In the genomic region with DNA sequence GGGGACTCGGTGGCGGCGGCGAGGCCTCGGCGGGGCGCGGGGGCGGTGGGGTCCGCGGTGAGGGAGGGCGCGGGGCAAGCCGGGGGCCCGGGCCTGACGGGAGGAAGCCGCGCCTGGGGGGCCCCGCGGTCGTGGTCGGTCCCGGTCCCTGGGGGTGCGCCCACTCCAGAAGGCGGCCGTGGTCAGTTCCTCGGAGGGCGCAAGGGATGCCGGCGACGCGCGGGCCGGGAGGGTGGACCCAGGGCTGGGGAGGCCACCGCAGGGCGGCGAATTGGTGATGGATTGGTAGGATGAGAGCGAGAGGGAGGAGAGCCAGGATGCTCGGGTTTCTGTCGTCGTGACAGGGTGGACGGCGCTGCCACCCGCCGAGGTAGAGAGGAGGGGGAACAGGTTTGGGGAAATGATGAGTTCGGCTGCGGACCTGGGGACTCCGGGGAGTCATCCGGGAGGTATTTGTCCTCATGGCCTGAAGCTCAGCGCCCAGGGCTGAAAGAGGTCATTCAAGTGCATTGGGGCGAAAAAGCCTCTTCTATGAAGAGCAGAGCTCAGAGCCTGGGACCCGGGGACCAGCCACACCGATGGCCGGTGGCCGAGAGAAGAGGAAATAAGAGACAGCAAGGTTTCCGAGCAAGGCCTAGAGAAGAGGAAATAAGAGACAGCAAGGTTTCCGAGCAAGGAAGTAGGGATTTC, we compare ENCODE assay signal across 8 cellular contexts. TPM values are rescaled to one million over a fixed set of nuclear protein-coding genes. Genes with fewer than 3 reads are reported as not detected.
DNase-seq lines count a peak whose midpoint lies in the region; ATAC-seq and TF ChIP-seq lines count a peak whose summit lies in the region.

No MANE protein-coding gene starts in this region.

- no peaks in the 10 kb centered on the region for H3K27me3 ChIP-seq in CD4-positive, alpha-beta T cell (ENCODE audit: control insufficient read depth, insufficient read depth, low read length)
- no peaks in the 10 kb centered on the region for H3K27me3 ChIP-seq in SJSA1 (replicated peaks)

- no peaks in the 10 kb centered on the region for H3K27me3 Mint-ChIP-seq in CD4-positive, alpha-beta T cell
- H3K27me3 Mint-ChIP-seq in progenitor cell of endocrine pancreas, result peaks cover 17% of the 10 kb centered on the region

- TF ChIP-seq CTCF in CD4-positive, alpha-beta T cell (IDR thresholded peaks at IDR 0.05), result no peak
- no peak for TF ChIP-seq CTCF in progenitor cell of endocrine pancreas (IDR thresholded peaks at IDR 0.05; ENCODE audit: unreplicated experiment)

- peak overlapping the region; percentile 90 for H3K4me3 Mint-ChIP-seq in CD4-positive, alpha-beta T cell
- peak overlapping the region; percentile 97 for H3K4me3 Mint-ChIP-seq in progenitor cell of endocrine pancreas (ENCODE audit: low read depth)

- peak in 7 of 10 experiments; percentile 6 to 39 (median 11) for DNase-seq in CD4-positive, alpha-beta T cell
- DNase-seq in SJSA1 (ENCODE audit: low read depth in 1 of 2, low spot score in 2 of 2), result peak; percentile 43 to 44
- DNase-seq in amniotic stem cell (lab: John Stamatoyannopoulos, UW), result peak; percentile 18
- peak; percentile 67 for DNase-seq in left ventricle myocardium superior
- no peak for DNase-seq in progenitor cell of endocrine pancreas (ENCODE audit: low spot score, unreplicated experiment)
- DNase-seq in NCI-H2081 treated with DMSO at 0.1 percent for 48 hours (lab: John Stamatoyannopoulos, UW), result no peak

- H3K4me1 Mint-ChIP-seq in CD4-positive, alpha-beta T cell (ENCODE audit: low read depth), result peaks cover 47% of the 10 kb centered on the region
- peaks cover 18% of the 10 kb centered on the region for H3K4me1 Mint-ChIP-seq in progenitor cell of endocrine pancreas (ENCODE audit: low read depth)

- CTCF ChIA-PET in CD4-positive, alpha-beta T cell (lab: Charles Lee), result no interaction called here

- H3K36me3 ChIP-seq in SJSA1, result peaks cover 4% of the 10 kb centered on the region; the same call in 1 of the 2 replicates

- peak overlapping the region; percentile 61 for H3K27ac ChIP-seq in CD4-positive, alpha-beta T cell (ENCODE audit: low read depth, low read length)
- peak overlapping the region; percentile 35; the same call in 1 of the 2 replicates for H3K27ac ChIP-seq in SJSA1

- H3K4me1 ChIP-seq in SJSA1 (replicated peaks), result peaks cover 14% of the 10 kb centered on the region

- ATAC-seq in CD4-positive, alpha-beta T cell (ENCODE audit: poor library complexity), result peak; percentile 22
- ATAC-seq in GM19351 (IDR thresholded peaks at IDR 0.05; ENCODE audit: unreplicated experiment) (peak; percentile 34), HG03442 (IDR thresholded peaks at IDR 0.05; ENCODE audit: unreplicated experiment) (peak; percentile 28), left ventricle myocardium superior (peak; percentile 77)

- no peaks in the 10 kb centered on the region for H3K9me3 ChIP-seq in CD4-positive, alpha-beta T cell (ENCODE audit: control insufficient read depth, low read length)
- H3K9me3 ChIP-seq in SJSA1 (replicated peaks), result no peaks in the 10 kb centered on the region

- H3K4me3 ChIP-seq in SJSA1, result peak overlapping the region; percentile 89

- intact Hi-C loops in CD4-positive, alpha-beta T cell (cut with DNase I, micrococcal nuclease), result loop anchor here in 1 of 2 experiments (2.0 to 10.0 kb wide), 3 partner anchors 29 to 823 kb away; a partner anchor contains a TSS
- intact Hi-C loops in left ventricle myocardium superior (cut with micrococcal nuclease), result no loop called here

- H3K27ac Mint-ChIP-seq in CD4-positive, alpha-beta T cell, result peak overlapping the region; percentile 78
- peak overlapping the region; percentile 96 for H3K27ac Mint-ChIP-seq in progenitor cell of endocrine pancreas

- H3K9me3 Mint-ChIP-seq in CD4-positive, alpha-beta T cell, result no peaks in the 10 kb centered on the region
- no peaks in the 10 kb centered on the region for H3K9me3 Mint-ChIP-seq in progenitor cell of endocrine pancreas (ENCODE audit: low read depth)

- POLR2A ChIA-PET in CD4-positive, alpha-beta T cell (lab: Charles Lee), result interaction anchor here (0.8 to 2.7 kb wide), 8 partner anchors 11 to 825 kb away, joined by 3 to 47 read pairs (median 3); a partner anchor contains a TSS

- H3K36me3 Mint-ChIP-seq in CD4-positive, alpha-beta T cell (ENCODE audit: low read depth), result peaks cover 11% of the 10 kb centered on the region
- H3K36me3 Mint-ChIP-seq in progenitor cell of endocrine pancreas (ENCODE audit: insufficient read depth), result peaks cover 7% of the 10 kb centered on the region

RNA-seq across cellular contexts. Expression of a gene that starts 0.5 kb away (rescaled TPM):
- total RNA-seq in CD4-positive, alpha-beta T cell, result 1 to 10 TPM; 2.8 to 3.0 TPM
- 117 and 131 TPM in 2 replicates for total RNA-seq in SJSA1 (2014; rRNA removed; shearing (Covaris generic))
- total RNA-seq in left ventricle myocardium superior (26.6 TPM), progenitor cell of endocrine pancreas (27.5 and 32.2 TPM in 2 replicates)

RNA-seq across cellular contexts. Expression of a gene that starts 30.8 kb away (rescaled TPM):
- total RNA-seq in CD4-positive, alpha-beta T cell, result 1 to 10 TPM; 4.5 to 4.8 TPM
- total RNA-seq in SJSA1 (2014; rRNA removed; shearing (Covaris generic)), result 7.3 and 11.1 TPM in 2 replicates
- 5.3 TPM for total RNA-seq in left ventricle myocardium superior
- total RNA-seq in progenitor cell of endocrine pancreas, result 7.5 and 8.5 TPM in 2 replicates

Comparison
In these comparisons a context has a peak if more than half of its experiments do, and no peak if none do; other contexts are left out.
1. ATAC-seq: peak in every context shown above with its lines; median percentile 77 in left ventricle myocardium superior; 34 in GM19351; 28 in HG03442; 22 in CD4-positive, alpha-beta T cell.
2. DNase-seq: peak in CD4-positive, alpha-beta T cell (7 of 10), SJSA1 (2 of 2), amniotic stem cell (single experiment) and left ventricle myocardium superior (single experiment); none in progenitor cell of endocrine pancreas (single experiment) and NCI-H2081 treated with DMSO at 0.1 percent for 48 hours (single experiment).